Comparison of ENCODE assay signal across 22 cellular contexts in genomic region chr2:96506016-96506906, GRCh38. TPM values are rescaled to one million over a fixed set of nuclear protein-coding genes. Genes with fewer than 3 reads are reported as not detected.
DNase-seq lines count a peak whose midpoint lies in the region; ATAC-seq, FAIRE-seq and TF ChIP-seq lines count a peak whose summit lies in the region.
"Had no signal": no experiment of that assay in that cellular context is flagged by ENCODE, and none has a peak within 500 bp of the region (broad histone marks: within the 10 kb centered on the region; RNA-seq: fewer than 3 reads in every experiment).

No MANE protein-coding gene starts in this region.

- peaks cover 79% of the 10 kb centered on the region for H3K4me1 ChIP-seq in HepG2 (ENCODE audit: insufficient read depth, low read length)
- H3K4me1 ChIP-seq in smooth muscle cell (ENCODE audit: low read depth), result no peaks in the 10 kb centered on the region
- peaks cover 7 to 41% (median 16%) of the 10 kb centered on the region in 4 donors for H3K4me1 ChIP-seq in transverse colon

- CTCF ChIA-PET in activated CD4-positive, alpha-beta memory T cell treated with anti-CD3 and anti-CD28 coated beads for 36 hours (lab: Charles Lee), result interaction anchor here (0.6 to 9.9 kb wide), 7 partner anchors 9 to 99 kb away, joined by 3 to 201 read pairs (median 3); no protein-coding TSS in a partner anchor
- CTCF ChIA-PET in activated CD4-positive, alpha-beta memory T cell treated with anti-CD3 and anti-CD28 coated beads, Interleukin-2, amount 10 ng/mL, durations not matched to agents 7 days and 5 days (lab: Charles Lee), result interaction anchor here (1.4 to 11.6 kb wide), 4 partner anchors 17 to 99 kb away, joined by 3 to 134 read pairs (median 4); no protein-coding TSS in a partner anchor
- CTCF ChIA-PET in HepG2 (lab: Yijun Ruan, JAX; ENCODE audit: low intra/inter-chr PET ratio, low total read pairs), result no interaction called here

- DNase-seq in activated CD4-positive, alpha-beta memory T cell treated with anti-CD3 and anti-CD28 coated beads for 36 hours, result no peak
- no peak for DNase-seq in activated CD4-positive, alpha-beta memory T cell treated with anti-CD3 and anti-CD28 coated beads, Interleukin-2, amount 10 ng/mL, durations not matched to agents 7 days and 5 days
- DNase-seq in HepG2 (ENCODE audit: low spot score) (no peak), smooth muscle cell (lab: John Stamatoyannopoulos, UW; ENCODE audit: unreplicated experiment) (no peak), transverse colon (no peak), KBM-7 (no peak), medulla oblongata (ENCODE audit: extremely low spot score) (no peak)
- DNase-seq: activated CD4-positive, alpha-beta T cell treated with anti-CD3 and anti-CD28 coated beads, Interleukin-2, amount 10 ng/mL, durations not matched to agents 24 days and 14 days; activated naive CD4-positive, alpha-beta T cell treated with anti-CD3 and anti-CD28 coated beads, Interleukin-2, amount 10 ng/mL, durations not matched to agents 7 days and 5 days; effector CD8-positive, alpha-beta T cell; SHP77; spleen; stimulated activated CD4-positive, alpha-beta T cell treated with anti-CD3 and anti-CD28 coated beads, Interleukin-4, amount 100 ng/mL, for 24 hours; stomach had no signal

- intact Hi-C loops in activated CD4-positive, alpha-beta memory T cell treated with anti-CD3 and anti-CD28 coated beads for 36 hours (cut with micrococcal nuclease), result loop anchor here (5.0 kb wide), 1 partner anchor 46 kb away; no protein-coding TSS in a partner anchor
- intact Hi-C loops in HepG2 (cut with micrococcal nuclease; ENCODE audit: unreplicated experiment) (loop anchor here (5.0 kb wide), 1 partner anchor 254 kb away; no protein-coding TSS in a partner anchor), transverse colon (cut with DNase I; ENCODE audit: low total_unique reads) (loop anchor here (5.0 kb wide), 2 partner anchors 51 to 99 kb away; no protein-coding TSS in a partner anchor)

- no peaks in the 10 kb centered on the region for H3K36me3 Mint-ChIP-seq in activated CD4-positive, alpha-beta memory T cell treated with anti-CD3 and anti-CD28 coated beads for 36 hours
- H3K36me3 Mint-ChIP-seq in activated CD4-positive, alpha-beta memory T cell treated with anti-CD3 and anti-CD28 coated beads, Interleukin-2, amount 10 ng/mL, durations not matched to agents 7 days and 5 days (ENCODE audit: low read depth), result no peaks in the 10 kb centered on the region
- H3K36me3 Mint-ChIP-seq: activated naive CD4-positive, alpha-beta T cell treated with anti-CD3 and anti-CD28 coated beads, Interleukin-2, amount 10 ng/mL, durations not matched to agents 7 days and 5 days; T-cell had no signal

- H3K4me3 ChIP-seq in HepG2 (replicated peaks in 1 of 3; ENCODE audit: insufficient read depth in 1 of 3, low read depth in 2 of 3, low read length in 3 of 3), result no peak overlapping the region
- no peak overlapping the region for H3K4me3 ChIP-seq in smooth muscle cell
- H3K4me3 ChIP-seq in transverse colon, result no peak overlapping the region
- H3K4me3 ChIP-seq: BLaER1, spleen, stomach, upper lobe of left lung had no signal

- H3K27me3 ChIP-seq in HepG2 (ENCODE audit: control insufficient read depth in 1 of 2, insufficient read depth in 2 of 2, low read length in 2 of 2), result peaks cover 0 to 19% of the 10 kb centered on the region in 2 experiments; a peak in 3 of 5 replicates
- peaks cover 5% of the 10 kb centered on the region for H3K27me3 ChIP-seq in smooth muscle cell (ENCODE audit: low read depth)
- H3K27me3 ChIP-seq in transverse colon, result peaks cover 6% of the 10 kb centered on the region
- H3K27me3 ChIP-seq: BLaER1, upper lobe of left lung had no signal

- WGBS in HepG2 (ENCODE audit: low lambda C conversion rate), result 0% methylated on average over 3 of the region's 8 CpGs
- WGBS in smooth muscle cell (ENCODE audit: low lambda C conversion rate), result 81% methylated on average over 8 of the region's 8 CpGs
- WGBS in transverse colon (ENCODE audit: low coverage in 1 of 2), 2 donors, result 97% methylated on average over 8 of the region's 8 CpGs; no CpG with 5 or more reads in 1 of the 2 donors

- peak overlapping the region; percentile 10 for H3K4me3 Mint-ChIP-seq in activated CD4-positive, alpha-beta memory T cell treated with anti-CD3 and anti-CD28 coated beads for 36 hours
- H3K4me3 Mint-ChIP-seq in activated CD4-positive, alpha-beta memory T cell treated with anti-CD3 and anti-CD28 coated beads, Interleukin-2, amount 10 ng/mL, durations not matched to agents 7 days and 5 days, result no peak overlapping the region
- H3K4me3 Mint-ChIP-seq: activated naive CD4-positive, alpha-beta T cell treated with anti-CD3 and anti-CD28 coated beads, Interleukin-2, amount 10 ng/mL, durations not matched to agents 7 days and 5 days; neural crest cell; T-cell had no signal

- H2AFZ ChIP-seq in HepG2 (ENCODE audit: low read length), result no peak overlapping the region
- H2AFZ ChIP-seq in smooth muscle cell (ENCODE audit: low read depth), result no peak overlapping the region

- H3K9me3 ChIP-seq in HepG2 (ENCODE audit: low read length), result no peaks in the 10 kb centered on the region
- H3K9me3 ChIP-seq in smooth muscle cell (replicated peaks; ENCODE audit: low read depth), result no peaks in the 10 kb centered on the region
- no peaks in the 10 kb centered on the region for H3K9me3 ChIP-seq in transverse colon
- H3K9me3 ChIP-seq: BLaER1, spleen, stomach, upper lobe of left lung had no signal

- TF ChIP-seq CTCF in VCaP (conservative IDR thresholded peaks at IDR 0.05), result no peak
- TF ChIP-seq CTCF in HepG2 (CRISPR knock-in tag; IDR thresholded peaks at IDR 0.05), result no peak
- TF ChIP-seq CTCF in smooth muscle cell (IDR thresholded peaks at IDR 0.05; ENCODE audit: borderline replicate concordance, insufficient read depth, poor library complexity, severe bottlenecking), result no peak
- TF ChIP-seq CTCF in transverse colon (IDR thresholded peaks at IDR 0.05), result no peak

- H3K4me2 ChIP-seq in HepG2 (ENCODE audit: low read depth, low read length) (peak overlapping the region; percentile 77), smooth muscle cell (no peak overlapping the region)
- H3K4me2 ChIP-seq: BLaER1 had no signal

- H3K9ac ChIP-seq in HepG2 (ENCODE audit: insufficient read depth, low read depth, low read length) (no peak overlapping the region), smooth muscle cell (ENCODE audit: low read depth) (no peak overlapping the region)
- H3K9ac ChIP-seq: BLaER1 had no signal

- H4K20me1 ChIP-seq in HepG2 (ENCODE audit: insufficient read depth, low read length) (no peaks in the 10 kb centered on the region), smooth muscle cell (ENCODE audit: low read depth) (no peaks in the 10 kb centered on the region)
- H4K20me1 ChIP-seq: BLaER1 had no signal

- TF ChIP-seq RAD21 in HepG2 (CRISPR knock-in tag; IDR thresholded peaks at IDR 0.05), result no peak

- H3K79me2 ChIP-seq in HepG2 (ENCODE audit: insufficient read depth, low read length), result no peaks in the 10 kb centered on the region
- no peaks in the 10 kb centered on the region for H3K79me2 ChIP-seq in smooth muscle cell (ENCODE audit: low read depth)

- ATAC-seq in HepG2, result no peak
- ATAC-seq: T-cell had no signal

- POLR2A ChIA-PET in activated CD4-positive, alpha-beta memory T cell treated with anti-CD3 and anti-CD28 coated beads for 36 hours (lab: Charles Lee), result no interaction called here
- POLR2A ChIA-PET in activated CD4-positive, alpha-beta memory T cell treated with anti-CD3 and anti-CD28 coated beads, Interleukin-2, amount 10 ng/mL, durations not matched to agents 7 days and 5 days (lab: Charles Lee), result no interaction called here
- POLR2A ChIA-PET in HepG2 (lab: Yijun Ruan, JAX), result interaction anchor here (1.9 kb wide), 1 partner anchor 99 kb away, joined by 4 read pairs; no protein-coding TSS in a partner anchor

- TF ChIP-seq POLR2A in HepG2 (IDR thresholded peaks at IDR 0.05; ENCODE audit: insufficient read depth in 1 of 2, low read depth in 2 of 2, low read length in 2 of 2) (no peak), transverse colon (IDR thresholded peaks at IDR 0.05) (no peak)

- no peak for FAIRE-seq in HepG2 (lab: Jason Lieb, UNC)
- FAIRE-seq: astrocyte had no signal

- in situ Hi-C loops in HepG2 (cut with HindIII; ENCODE audit: extremely low pct_ligation_motif_present, low pct_unique_long_range_greater_than_20kb), result loop anchor here (5.0 to 25.0 kb wide), 2 partner anchors 99 to 369 kb away; partner anchors contain the start of genes ASTL and DUSP2
- in situ Hi-C loops in transverse colon (cut with MboI; ENCODE audit: low pct_ligation_motif_present in 1 of 4, low pct_unique_long_range_greater_than_20kb in 1 of 4, low sequenced_read_pairs in 3 of 4), result loop anchor here in 2 of 4 donors (5.0 to 25.0 kb wide), 3 partner anchors 99 to 494 kb away; partner anchors contain the start of gene SNRNP200 (in 1 of the 2)
- in situ Hi-C loops in KBM-7 (cut with MboI; ENCODE audit: low pct_unique_long_range_greater_than_20kb, low sequenced_read_pairs), result no loop called here

- H3K27me3 Mint-ChIP-seq in activated CD4-positive, alpha-beta memory T cell treated with anti-CD3 and anti-CD28 coated beads for 36 hours, result peaks cover 6% of the 10 kb centered on the region
- peaks cover 13% of the 10 kb centered on the region for H3K27me3 Mint-ChIP-seq in activated CD4-positive, alpha-beta memory T cell treated with anti-CD3 and anti-CD28 coated beads, Interleukin-2, amount 10 ng/mL, durations not matched to agents 7 days and 5 days
- H3K27me3 Mint-ChIP-seq: activated CD4-positive, alpha-beta T cell treated with anti-CD3 and anti-CD28 coated beads, Interleukin-2, amount 10 ng/mL, durations not matched to agents 24 days and 14 days had no signal

- no peaks in the 10 kb centered on the region for H3F3A ChIP-seq in smooth muscle cell (ENCODE audit: low read depth)

- H3K36me3 ChIP-seq in HepG2 (replicated peaks in 1 of 2; ENCODE audit: control insufficient read depth in 1 of 2, insufficient read depth in 2 of 2, low read length in 2 of 2) (no peaks in the 10 kb centered on the region), smooth muscle cell (ENCODE audit: low read depth) (no peaks in the 10 kb centered on the region), transverse colon (no peaks in the 10 kb centered on the region)
- H3K36me3 ChIP-seq: BLaER1, spleen, stomach, upper lobe of left lung had no signal

- peak overlapping the region; percentile 89 for H3K27ac ChIP-seq in VCaP
- no peak overlapping the region for H3K27ac ChIP-seq in HepG2 (ENCODE audit: extremely low read length, insufficient read depth, low read length)
- peak overlapping the region; percentile 43 for H3K27ac ChIP-seq in smooth muscle cell (ENCODE audit: low read depth)
- peak overlapping the region in 1 of 4 donors; percentile 14 for H3K27ac ChIP-seq in transverse colon
- H3K27ac ChIP-seq: BLaER1, spleen had no signal

- no peaks in the 10 kb centered on the region for H3K9me3 Mint-ChIP-seq in activated CD4-positive, alpha-beta memory T cell treated with anti-CD3 and anti-CD28 coated beads for 36 hours
- H3K9me3 Mint-ChIP-seq in activated CD4-positive, alpha-beta memory T cell treated with anti-CD3 and anti-CD28 coated beads, Interleukin-2, amount 10 ng/mL, durations not matched to agents 7 days and 5 days, result no peaks in the 10 kb centered on the region
- H3K9me3 Mint-ChIP-seq: activated CD4-positive, alpha-beta T cell treated with anti-CD3 and anti-CD28 coated beads, Interleukin-2, amount 10 ng/mL, durations not matched to agents 24 days and 14 days; activated naive CD4-positive, alpha-beta T cell treated with anti-CD3 and anti-CD28 coated beads, Interleukin-2, amount 10 ng/mL, durations not matched to agents 7 days and 5 days; neural crest cell; T-cell had no signal

- no TSS peak for BruUV-seq in HepG2 (replicated peaks; lab: Mats Ljungman, UMichigan)

- H3K4me1 Mint-ChIP-seq in activated CD4-positive, alpha-beta memory T cell treated with anti-CD3 and anti-CD28 coated beads for 36 hours (ENCODE audit: low read depth), result peaks cover 31% of the 10 kb centered on the region
- H3K4me1 Mint-ChIP-seq in activated CD4-positive, alpha-beta memory T cell treated with anti-CD3 and anti-CD28 coated beads, Interleukin-2, amount 10 ng/mL, durations not matched to agents 7 days and 5 days, result peaks cover 38% of the 10 kb centered on the region

- H3K27ac Mint-ChIP-seq in activated CD4-positive, alpha-beta memory T cell treated with anti-CD3 and anti-CD28 coated beads for 36 hours, result no peak overlapping the region
- no peak overlapping the region for H3K27ac Mint-ChIP-seq in activated CD4-positive, alpha-beta memory T cell treated with anti-CD3 and anti-CD28 coated beads, Interleukin-2, amount 10 ng/mL, durations not matched to agents 7 days and 5 days
- H3K27ac Mint-ChIP-seq: activated CD4-positive, alpha-beta T cell treated with anti-CD3 and anti-CD28 coated beads, Interleukin-2, amount 10 ng/mL, durations not matched to agents 24 days and 14 days; activated naive CD4-positive, alpha-beta T cell treated with anti-CD3 and anti-CD28 coated beads, Interleukin-2, amount 10 ng/mL, durations not matched to agents 7 days and 5 days; T-cell had no signal

- TF ChIP-seq EP300 in HepG2 (IDR thresholded peaks at IDR 0.05; ENCODE audit: low read depth in 2 of 2, low read length in 2 of 2) (no peak), HepG2 (CRISPR knock-in tag; IDR thresholded peaks at IDR 0.05; ENCODE audit: borderline replicate concordance) (no peak), transverse colon (IDR thresholded peaks at IDR 0.05; ENCODE audit: low read depth) (no peak)

RNA-seq across cellular contexts. Expression of gene NEURL3, which starts 1.1 kb away (rescaled TPM):
- total RNA-seq in activated CD4-positive, alpha-beta memory T cell treated with anti-CD3 and anti-CD28 coated beads for 36 hours, result 1 to 10 TPM in 1 of 2 experiments, under 1 TPM in 1; 0.87 to 1.1 TPM
- total RNA-seq in activated CD4-positive, alpha-beta memory T cell treated with anti-CD3 and anti-CD28 coated beads, Interleukin-2, amount 10 ng/mL, durations not matched to agents 7 days and 5 days, result 1 to 10 TPM in 1 of 2 experiments, under 1 TPM in 1; 0.78 to 1.0 TPM
- total RNA-seq in HepG2 (2016; rRNA removed; fragmentation: Illumina TruSeq; extraction: Trizol), result 0.74 and 1.2 TPM in 2 replicates
- total RNA-seq in HepG2 (2016; cell fraction: cytosol; rRNA removed; fragmentation: Illumina TruSeq; extraction: Trizol; ENCODE audit: low read depth), result 0.20 and 0.53 TPM in 2 replicates
- 0.73 and 1.4 TPM in 2 replicates for total RNA-seq in HepG2 (2016; cell fraction: insoluble cytoplasmic fraction; rRNA removed; fragmentation: Illumina TruSeq; extraction: Trizol)
- total RNA-seq in HepG2 (2016; cell fraction: membrane; rRNA removed; fragmentation: Illumina TruSeq; extraction: Trizol), result 0.34 and 0.48 TPM in 2 replicates
- 0.62 and 0.63 TPM in 2 replicates for total RNA-seq in HepG2 (2016; cell fraction: nucleus; rRNA removed; fragmentation: Illumina TruSeq; extraction: Trizol)
- polyA plus RNA-seq in HepG2 (2011; rRNA removed), result 0.16 and 0.48 TPM in 2 replicates
- 0.41 and 0.48 TPM in 2 replicates for polyA plus RNA-seq in HepG2 (2011; cell fraction: cytosol; rRNA removed)
- 0.37 and 0.74 TPM in 2 replicates for polyA plus RNA-seq in HepG2 (2011; cell fraction: nucleus; rRNA removed)
- polyA plus RNA-seq in HepG2 (2012), result 0.28 TPM in 1 of 2 replicates, not detected in the other
- polyA plus RNA-seq in HepG2 (2016; cell fraction: cytosol; fragmentation: Illumina TruSeq; extraction: Trizol; ENCODE audit: low read depth), result 0.16 and 0.27 TPM in 2 replicates
- 0.81 and 0.88 TPM in 2 replicates for polyA plus RNA-seq in HepG2 (2016; cell fraction: insoluble cytoplasmic fraction; fragmentation: Illumina TruSeq; extraction: Trizol; ENCODE audit: low read depth)
- 0.49 and 0.50 TPM in 2 replicates for polyA plus RNA-seq in HepG2 (2016; cell fraction: membrane; fragmentation: Illumina TruSeq; extraction: Trizol; ENCODE audit: low read depth)
- 1.3 and 1.5 TPM in 2 replicates for polyA plus RNA-seq in HepG2 (2016; cell fraction: nucleus; fragmentation: Illumina TruSeq; extraction: Trizol; ENCODE audit: insufficient read depth, low read depth)
- not detected in 2 replicates for polyA minus RNA-seq in HepG2 (2011; rRNA and poly(A)+ RNA removed; ENCODE audit: low replicate concordance)
- not detected in 2 replicates for polyA minus RNA-seq in HepG2 (2011; cell fraction: cytosol; rRNA and poly(A)+ RNA removed)
- not detected in 2 replicates for polyA minus RNA-seq in HepG2 (2011; cell fraction: nucleus; rRNA and poly(A)+ RNA removed)
- total RNA-seq in smooth muscle cell, result not detected in 2 replicates
- polyA plus RNA-seq in smooth muscle cell, result 0.21 TPM in 1 of 2 replicates, not detected in the other
- 1 to 10 TPM in 2 of 4 donors, under 1 TPM in 1, not detected in 1; 0.32 to 7.9 (median 7.0) TPM for total RNA-seq in transverse colon
- total RNA-seq: cerebellum, G401 had no signal

RNA-seq across cellular contexts. Expression of gene ARID5A, which starts 30.3 kb away (rescaled TPM):
- total RNA-seq in activated CD4-positive, alpha-beta memory T cell treated with anti-CD3 and anti-CD28 coated beads for 36 hours, result 100 to 1,000 TPM; 260 to 266 TPM
- 10 to 100 TPM; 80.0 to 86.8 TPM for total RNA-seq in activated CD4-positive, alpha-beta memory T cell treated with anti-CD3 and anti-CD28 coated beads, Interleukin-2, amount 10 ng/mL, durations not matched to agents 7 days and 5 days
- total RNA-seq in HepG2 (2016; rRNA removed; fragmentation: Illumina TruSeq; extraction: Trizol) (8.0 and 9.5 TPM in 2 replicates), smooth muscle cell (11.0 and 12.1 TPM in 2 replicates), transverse colon (100 to 1,000 TPM in 1 of 4 donors, 10 to 100 TPM in 2, 1 to 10 TPM in 1; 9.8 to 113 (median 18.1) TPM)
- total RNA-seq in HepG2 (2016; cell fraction: cytosol; rRNA removed; fragmentation: Illumina TruSeq; extraction: Trizol; ENCODE audit: low read depth), result 2.9 and 3.5 TPM in 2 replicates
- total RNA-seq in HepG2 (2016; cell fraction: insoluble cytoplasmic fraction; rRNA removed; fragmentation: Illumina TruSeq; extraction: Trizol), result 8.1 and 9.8 TPM in 2 replicates
- 6.9 and 8.7 TPM in 2 replicates for total RNA-seq in HepG2 (2016; cell fraction: membrane; rRNA removed; fragmentation: Illumina TruSeq; extraction: Trizol)
- total RNA-seq in HepG2 (2016; cell fraction: nucleus; rRNA removed; fragmentation: Illumina TruSeq; extraction: Trizol), result 7.0 and 7.5 TPM in 2 replicates
- polyA plus RNA-seq in HepG2 (2011; rRNA removed) (6.0 and 7.4 TPM in 2 replicates), smooth muscle cell (20.4 and 25.6 TPM in 2 replicates)
- 3.4 and 7.0 TPM in 2 replicates for polyA plus RNA-seq in HepG2 (2011; cell fraction: cytosol; rRNA removed)
- polyA plus RNA-seq in HepG2 (2011; cell fraction: nucleus; rRNA removed), result 11.9 and 13.3 TPM in 2 replicates
- 4.7 and 5.3 TPM in 2 replicates for polyA plus RNA-seq in HepG2 (2012)
- polyA plus RNA-seq in HepG2 (2016; cell fraction: cytosol; fragmentation: Illumina TruSeq; extraction: Trizol; ENCODE audit: low read depth), result 3.1 and 4.1 TPM in 2 replicates
- 9.9 and 12.2 TPM in 2 replicates for polyA plus RNA-seq in HepG2 (2016; cell fraction: insoluble cytoplasmic fraction; fragmentation: Illumina TruSeq; extraction: Trizol; ENCODE audit: low read depth)
- polyA plus RNA-seq in HepG2 (2016; cell fraction: membrane; fragmentation: Illumina TruSeq; extraction: Trizol; ENCODE audit: low read depth), result 6.1 and 8.5 TPM in 2 replicates
- 12.7 and 13.7 TPM in 2 replicates for polyA plus RNA-seq in HepG2 (2016; cell fraction: nucleus; fragmentation: Illumina TruSeq; extraction: Trizol; ENCODE audit: insufficient read depth, low read depth)
- polyA minus RNA-seq in HepG2 (2011; rRNA and poly(A)+ RNA removed; ENCODE audit: low replicate concordance), result 1.4 and 6.4 TPM in 2 replicates
- 3.0 and 4.0 TPM in 2 replicates for polyA minus RNA-seq in HepG2 (2011; cell fraction: cytosol; rRNA and poly(A)+ RNA removed)
- 3.2 and 4.2 TPM in 2 replicates for polyA minus RNA-seq in HepG2 (2011; cell fraction: nucleus; rRNA and poly(A)+ RNA removed)
